In the genomic region with DNA sequence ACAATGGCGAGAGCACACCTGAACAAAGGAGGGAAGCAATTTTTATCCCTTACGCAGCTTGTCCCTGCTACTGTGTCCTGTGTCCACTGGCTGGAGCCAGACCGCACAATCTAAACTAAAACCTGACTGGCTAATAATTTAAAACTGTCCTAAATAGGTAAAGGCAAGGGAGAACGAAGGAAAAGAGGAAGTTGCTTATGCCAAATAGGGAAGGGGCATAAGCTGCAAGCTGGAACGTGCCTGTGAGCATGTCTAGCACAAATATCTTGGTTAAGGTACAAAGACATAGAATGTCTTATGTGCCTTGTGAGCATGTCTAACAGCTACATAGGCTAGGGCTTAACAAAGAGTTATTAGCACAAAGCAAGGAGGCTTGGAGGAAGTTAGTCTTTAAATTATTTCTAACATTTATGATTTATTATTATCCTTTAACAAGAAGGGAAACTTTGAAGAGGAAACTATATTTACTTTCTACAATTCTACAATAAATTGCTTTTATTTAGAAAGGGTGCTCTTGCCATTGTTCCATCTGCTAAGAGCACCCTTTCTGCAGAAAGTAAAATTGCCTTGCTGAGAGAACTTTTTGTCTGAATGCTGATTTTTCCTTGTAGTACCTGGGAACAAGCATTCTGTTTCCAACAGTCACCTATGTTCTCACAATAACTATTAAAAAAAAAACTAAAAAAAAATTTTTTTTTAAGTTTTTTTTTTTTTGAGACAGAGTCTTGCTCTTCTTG, we compare ENCODE assay signal across 17 cellular contexts.
"Had no signal": no experiment of that assay in that cellular context is flagged by ENCODE, and none has a peak within 500 bp of the region (broad histone marks: within the 10 kb centered on the region; RNA-seq: fewer than 3 reads in every experiment).

No MANE protein-coding gene starts in this region.

- H3K4me1 ChIP-seq: thyroid gland, uterus had no signal

- ATAC-seq: left ventricle myocardium superior; naive thymus-derived CD8-positive, alpha-beta T cell; stimulated activated naive B cell treated with anti-CD40 and anti-IgM and Interleukin-4, amounts not matched to agents 10 μg/mL and 1 μg/mL and 100 μg/mL, for 72 hours had no signal

- H3K27me3 ChIP-seq: brain microvascular endothelial cell, thyroid gland, uterus had no signal

- H3K27ac ChIP-seq: brain microvascular endothelial cell, thyroid gland, uterus had no signal

- H3K9me3 ChIP-seq: thyroid gland, uterus had no signal

- H3K4me3 ChIP-seq: thyroid gland, uterus had no signal

- H3K36me3 ChIP-seq: uterus had no signal

- DNase-seq: activated CD4-positive, alpha-beta T cell treated with anti-CD3 and anti-CD28 coated beads, Interleukin-2, amount 10 ng/mL, durations not matched to agents 7 days and 5 days; activated CD8-positive, alpha-beta memory T cell treated with anti-CD3 and anti-CD28 coated beads for 24 hours; activated naive CD8-positive, alpha-beta T cell treated with anti-CD3 and anti-CD28 coated beads, Interleukin-2, amount 10 ng/mL, durations not matched to agents 7 days and 5 days; anterior cingulate cortex; brain microvascular endothelial cell; cortex of kidney; effector CD4-positive, alpha-beta T cell; foreskin fibroblast; kidney glomerular epithelial cell; left ventricle myocardium superior; naive thymus-derived CD8-positive, alpha-beta T cell; posterior cingulate gyrus; stimulated activated CD4-positive, alpha-beta T cell treated with anti-CD3 and anti-CD28 coated beads, Interleukin-15, amount 100 ng/mL, for 24 hours; stimulated activated CD4-positive, alpha-beta T cell treated with anti-CD3 and anti-CD28 coated beads, Interleukin-4, amount 100 ng/mL, for 1 hour; stimulated activated naive B cell treated with anti-CD40 and anti-IgM and Interleukin-4, amounts not matched to agents 10 μg/mL and 1 μg/mL and 100 μg/mL, for 72 hours; thyroid gland; uterus had no signal
